Comparison of ENCODE assay signal across 2 cellular contexts in genomic region chr5:179436321-179437122, GRCh38.
TF ChIP-seq lines count a peak whose summit lies in the region.

No MANE protein-coding gene starts in this region.

TF ChIP-seq in SK-N-SH, 30 proteins besides CTCF, POLR2A, EP300 and RAD21:
- peak; percentile 4; the same call in 1 of the 2 replicates for TF ChIP-seq PBX3 (IDR thresholded peaks at IDR 0.05)
- peak; percentile 84 for TF ChIP-seq CHD2 (IDR thresholded peaks at IDR 0.05; ENCODE audit: low read length, partially characterized antibody)
- no peak for TF ChIP-seq EZH2phosphoT487 (IDR thresholded peaks at IDR 0.05; ENCODE audit: borderline replicate concordance, low read depth)
- TF ChIP-seq TEAD4 (IDR thresholded peaks at IDR 0.05; ENCODE audit: borderline replicate concordance, insufficient read depth), result peak; percentile 52; the same call in 1 of the 2 replicates
- TF ChIP-seq YY1 (IDR thresholded peaks at IDR 0.05; ENCODE audit: low read depth), result no peak
- TF ChIP-seq ELF1 (IDR thresholded peaks at IDR 0.05), result no peak
- TF ChIP-seq FOXJ3 (CRISPR knock-in tag; IDR thresholded peaks at IDR 0.05), result peak; percentile 88
- no peak for TF ChIP-seq NFIC (IDR thresholded peaks at IDR 0.05; ENCODE audit: borderline replicate concordance)
- TF ChIP-seq MXI1 (IDR thresholded peaks at IDR 0.05; ENCODE audit: low read depth, low read length), result peak; percentile 65; the same call in 1 of the 2 replicates
- TF ChIP-seq, protein P1, sequence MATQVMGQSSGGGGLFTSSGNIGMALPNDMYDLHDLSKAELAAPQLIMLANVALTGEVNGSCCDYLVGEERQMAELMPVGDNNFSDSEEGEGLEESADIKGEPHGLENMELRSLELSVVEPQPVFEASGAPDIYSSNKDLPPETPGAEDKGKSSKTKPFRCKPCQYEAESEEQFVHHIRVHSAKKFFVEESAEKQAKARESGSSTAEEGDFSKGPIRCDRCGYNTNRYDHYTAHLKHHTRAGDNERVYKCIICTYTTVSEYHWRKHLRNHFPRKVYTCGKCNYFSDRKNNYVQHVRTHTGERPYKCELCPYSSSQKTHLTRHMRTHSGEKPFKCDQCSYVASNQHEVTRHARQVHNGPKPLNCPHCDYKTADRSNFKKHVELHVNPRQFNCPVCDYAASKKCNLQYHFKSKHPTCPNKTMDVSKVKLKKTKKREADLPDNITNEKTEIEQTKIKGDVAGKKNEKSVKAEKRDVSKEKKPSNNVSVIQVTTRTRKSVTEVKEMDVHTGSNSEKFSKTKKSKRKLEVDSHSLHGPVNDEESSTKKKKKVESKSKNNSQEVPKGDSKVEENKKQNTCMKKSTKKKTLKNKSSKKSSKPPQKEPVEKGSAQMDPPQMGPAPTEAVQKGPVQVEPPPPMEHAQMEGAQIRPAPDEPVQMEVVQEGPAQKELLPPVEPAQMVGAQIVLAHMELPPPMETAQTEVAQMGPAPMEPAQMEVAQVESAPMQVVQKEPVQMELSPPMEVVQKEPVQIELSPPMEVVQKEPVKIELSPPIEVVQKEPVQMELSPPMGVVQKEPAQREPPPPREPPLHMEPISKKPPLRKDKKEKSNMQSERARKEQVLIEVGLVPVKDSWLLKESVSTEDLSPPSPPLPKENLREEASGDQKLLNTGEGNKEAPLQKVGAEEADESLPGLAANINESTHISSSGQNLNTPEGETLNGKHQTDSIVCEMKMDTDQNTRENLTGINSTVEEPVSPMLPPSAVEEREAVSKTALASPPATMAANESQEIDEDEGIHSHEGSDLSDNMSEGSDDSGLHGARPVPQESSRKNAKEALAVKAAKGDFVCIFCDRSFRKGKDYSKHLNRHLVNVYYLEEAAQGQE (IDR thresholded peaks at IDR 0.05; ENCODE audit: low read depth, low read length), result no peak
- TF ChIP-seq RFX5 (IDR thresholded peaks at IDR 0.05; ENCODE audit: low read length), result peak; percentile 58; the same call in 1 of the 2 replicates
- TF ChIP-seq TCF12 (IDR thresholded peaks at IDR 0.05), result peak; percentile 70
- peak; percentile 61 for TF ChIP-seq POLR2AphosphoS5 (IDR thresholded peaks at IDR 0.05; ENCODE audit: low read depth, low read length)
- TF ChIP-seq RCOR1 (IDR thresholded peaks at IDR 0.05; ENCODE audit: low read length), result peak; percentile 100
- peak; percentile 97 for TF ChIP-seq GATA2 (CRISPR knock-in tag; IDR thresholded peaks at IDR 0.05)

TF ChIP-seq in HepG2, 621 proteins besides CTCF, POLR2A, EP300 and RAD21 (continued from another document):
- TF ChIP-seq, protein P2, sequence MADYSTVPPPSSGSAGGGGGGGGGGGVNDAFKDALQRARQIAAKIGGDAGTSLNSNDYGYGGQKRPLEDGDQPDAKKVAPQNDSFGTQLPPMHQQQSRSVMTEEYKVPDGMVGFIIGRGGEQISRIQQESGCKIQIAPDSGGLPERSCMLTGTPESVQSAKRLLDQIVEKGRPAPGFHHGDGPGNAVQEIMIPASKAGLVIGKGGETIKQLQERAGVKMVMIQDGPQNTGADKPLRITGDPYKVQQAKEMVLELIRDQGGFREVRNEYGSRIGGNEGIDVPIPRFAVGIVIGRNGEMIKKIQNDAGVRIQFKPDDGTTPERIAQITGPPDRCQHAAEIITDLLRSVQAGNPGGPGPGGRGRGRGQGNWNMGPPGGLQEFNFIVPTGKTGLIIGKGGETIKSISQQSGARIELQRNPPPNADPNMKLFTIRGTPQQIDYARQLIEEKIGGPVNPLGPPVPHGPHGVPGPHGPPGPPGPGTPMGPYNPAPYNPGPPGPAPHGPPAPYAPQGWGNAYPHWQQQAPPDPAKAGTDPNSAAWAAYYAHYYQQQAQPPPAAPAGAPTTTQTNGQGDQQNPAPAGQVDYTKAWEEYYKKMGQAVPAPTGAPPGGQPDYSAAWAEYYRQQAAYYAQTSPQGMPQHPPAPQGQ (CRISPR knock-in tag; IDR thresholded peaks at IDR 0.05; ENCODE audit: borderline replicate concordance), result no peak
- TF ChIP-seq, protein P3, sequence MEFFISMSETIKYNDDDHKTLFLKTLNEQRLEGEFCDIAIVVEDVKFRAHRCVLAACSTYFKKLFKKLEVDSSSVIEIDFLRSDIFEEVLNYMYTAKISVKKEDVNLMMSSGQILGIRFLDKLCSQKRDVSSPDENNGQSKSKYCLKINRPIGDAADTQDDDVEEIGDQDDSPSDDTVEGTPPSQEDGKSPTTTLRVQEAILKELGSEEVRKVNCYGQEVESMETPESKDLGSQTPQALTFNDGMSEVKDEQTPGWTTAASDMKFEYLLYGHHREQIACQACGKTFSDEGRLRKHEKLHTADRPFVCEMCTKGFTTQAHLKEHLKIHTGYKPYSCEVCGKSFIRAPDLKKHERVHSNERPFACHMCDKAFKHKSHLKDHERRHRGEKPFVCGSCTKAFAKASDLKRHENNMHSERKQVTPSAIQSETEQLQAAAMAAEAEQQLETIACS (CRISPR knock-in tag; IDR thresholded peaks at IDR 0.05), result no peak
- peak; percentile 97 to 99 for TF ChIP-seq MAFK (conservative IDR thresholded peaks at IDR 0.05 in 1 of 2, IDR thresholded peaks at IDR 0.05 in 1 of 2; ENCODE audit: low read length in 2 of 2)
- TF ChIP-seq MAFF (IDR thresholded peaks at IDR 0.05; ENCODE audit: low read depth, low read length), result peak; percentile 98
- no peak for TF ChIP-seq PAF1 (CRISPR knock-in tag; IDR thresholded peaks at IDR 0.05)
- TF ChIP-seq RBM39 (IDR thresholded peaks at IDR 0.05; ENCODE audit: low read depth, low read length, poor library complexity, severe bottlenecking), result no peak
- TF ChIP-seq ZNF629 (CRISPR knock-in tag; conservative IDR thresholded peaks at IDR 0.05), result peak; percentile 57
- TF ChIP-seq KDM5A (IDR thresholded peaks at IDR 0.05; ENCODE audit: borderline replicate concordance, low read length), result no peak
- TF ChIP-seq MAZ (IDR thresholded peaks at IDR 0.05; ENCODE audit: borderline replicate concordance, low read depth, low read length), result no peak
- no peak for TF ChIP-seq MAZ (CRISPR knock-in tag; IDR thresholded peaks at IDR 0.05; ENCODE audit: low read depth)
- no peak for TF ChIP-seq SRSF9 (IDR thresholded peaks at IDR 0.05; ENCODE audit: borderline replicate concordance, insufficient read depth, low read depth, low read length, poor library complexity, severe bottlenecking)
- TF ChIP-seq HNRNPUL1 (IDR thresholded peaks at IDR 0.05; ENCODE audit: low read depth, low read length), result no peak
TF ChIP-seq in HepG2: peak in this region for 3.
